ENCODE assay signal across 11 cellular contexts in the genomic region with DNA sequence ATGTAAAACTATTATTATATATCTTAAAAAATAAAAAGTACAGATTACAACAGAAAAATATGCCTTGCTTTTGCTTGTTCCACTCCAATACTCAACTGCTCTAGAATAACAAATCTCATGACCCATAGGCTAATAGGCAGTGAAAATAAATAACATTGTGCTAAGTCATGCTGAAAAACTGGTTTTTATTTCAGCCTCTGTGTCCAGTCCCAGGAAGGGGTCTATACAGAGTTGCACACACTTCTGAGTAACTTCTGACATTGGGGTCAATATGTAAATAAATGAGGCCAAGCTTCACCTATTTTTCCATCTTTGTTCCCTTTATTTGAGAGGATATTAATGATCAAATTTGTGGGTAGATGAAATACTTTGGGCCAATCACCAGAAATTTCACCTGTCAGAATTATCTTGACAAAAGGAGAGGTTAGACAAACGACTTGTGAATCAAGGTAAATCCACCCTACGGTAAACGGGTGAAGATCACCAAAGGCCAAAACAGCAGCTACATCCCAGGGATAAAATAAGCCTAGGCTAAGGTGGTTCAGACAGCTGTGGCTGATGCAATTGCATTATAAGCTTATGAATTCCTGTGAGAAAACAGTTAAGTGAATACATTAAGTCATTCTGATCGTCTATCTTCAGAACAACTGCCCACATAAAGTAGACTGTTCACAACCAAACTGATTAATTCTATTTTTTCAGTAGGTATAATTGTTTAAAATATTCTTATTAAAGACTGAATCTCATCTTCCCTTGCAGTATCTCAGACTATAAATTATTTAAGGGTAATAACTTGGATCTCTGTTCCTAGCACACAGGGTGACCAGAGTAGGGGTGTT.
DNase-seq lines count a peak whose midpoint lies in the region; ATAC-seq and TF ChIP-seq lines count a peak whose summit lies in the region.
"Had no signal": no experiment of that assay in that cellular context is flagged by ENCODE, and none has a peak within 500 bp of the region (broad histone marks: within the 10 kb centered on the region; RNA-seq: fewer than 3 reads in every experiment).

No MANE protein-coding gene starts in this region.

- TF ChIP-seq CTCF in fibroblast of lung (conservative IDR thresholded peaks at IDR 0.05 in 1 of 2, IDR thresholded peaks at IDR 0.05 in 1 of 2; ENCODE audit: low read depth in 1 of 2, low read length in 2 of 2) (no peak), sigmoid colon (IDR thresholded peaks at IDR 0.05) (no peak), endothelial cell (IDR thresholded peaks at IDR 0.05; ENCODE audit: unreplicated experiment) (no peak)

- peak; percentile 20 for DNase-seq in EL
- DNase-seq in SK-N-DZ (ENCODE audit: low spot score) = peak; percentile 17
- peak; percentile 45 to 66 for DNase-seq in fibroblast of lung (ENCODE audit: low read depth in 2 of 2)
- no peak for DNase-seq in sigmoid colon
- DNase-seq in KG1 (lab: John Stamatoyannopoulos, UW) = no peak
- DNase-seq in endothelial cell (ENCODE audit: low spot score) = no peak
- DNase-seq: CD4-positive, CD25-positive, alpha-beta regulatory T cell; NCI-H1105; NCI-H748 treated with DMSO at 0.1 percent for 48 hours had no signal

- no peak overlapping the region for H2AFZ ChIP-seq in fibroblast of lung (ENCODE audit: low read length)

- H3K9ac ChIP-seq in fibroblast of lung (ENCODE audit: insufficient read depth, low read length) = no peak overlapping the region

- H3K27me3 Mint-ChIP-seq in endothelial cell (ENCODE audit: unreplicated experiment) = peaks cover 9% of the 10 kb centered on the region
- H3K27me3 Mint-ChIP-seq: CD4-positive, CD25-positive, alpha-beta regulatory T cell had no signal

- H3K4me3 Mint-ChIP-seq in endothelial cell (ENCODE audit: unreplicated experiment) = no peak overlapping the region
- H3K4me3 Mint-ChIP-seq: CD4-positive, CD25-positive, alpha-beta regulatory T cell had no signal

- H3K4me1 ChIP-seq in fibroblast of lung (ENCODE audit: control insufficient read depth, extremely low read depth, insufficient read depth, low read length) = peaks cover 7% of the 10 kb centered on the region
- H3K4me1 ChIP-seq in sigmoid colon = peaks cover 0 to 76% (median 65%) of the 10 kb centered on the region in 4 donors

- H3K36me3 Mint-ChIP-seq in endothelial cell (ENCODE audit: low read depth, unreplicated experiment) = peaks cover 14% of the 10 kb centered on the region

- H3K9me3 ChIP-seq in fibroblast of lung (ENCODE audit: control insufficient read depth, insufficient read depth, low read depth, low read length) = no peaks in the 10 kb centered on the region
- no peaks in the 10 kb centered on the region for H3K9me3 ChIP-seq in sigmoid colon

- H3K4me2 ChIP-seq in fibroblast of lung (ENCODE audit: extremely low read depth, insufficient read depth, low read length) = peak overlapping the region; percentile 35

- H3K9me3 Mint-ChIP-seq in endothelial cell (ENCODE audit: unreplicated experiment) = no peaks in the 10 kb centered on the region

- peaks cover 5% of the 10 kb centered on the region for H3K79me2 ChIP-seq in fibroblast of lung (ENCODE audit: control insufficient read depth, insufficient read depth, low read length)

- ATAC-seq in HG02623 (IDR thresholded peaks at IDR 0.05; ENCODE audit: unreplicated experiment) (no peak), HG03565 (IDR thresholded peaks at IDR 0.05; ENCODE audit: unreplicated experiment) (no peak)

- intact Hi-C loops in sigmoid colon (cut with DNase I) = no loop called here

- no peak for TF ChIP-seq POLR2A in sigmoid colon (IDR thresholded peaks at IDR 0.05)

- no peak for TF ChIP-seq EP300 in sigmoid colon (IDR thresholded peaks at IDR 0.05)

- H3K27me3 ChIP-seq in fibroblast of lung (ENCODE audit: control insufficient read depth, insufficient read depth, low read length) (no peaks in the 10 kb centered on the region), sigmoid colon (no peaks in the 10 kb centered on the region)

- peaks cover 10% of the 10 kb centered on the region for H3K4me1 Mint-ChIP-seq in endothelial cell (ENCODE audit: unreplicated experiment)

- no peak overlapping the region for H3K4me3 ChIP-seq in fibroblast of lung (replicated peaks in 1 of 4; ENCODE audit: control extremely low read depth in 1 of 4, insufficient read depth in 1 of 4, low read depth in 3 of 4, low read length in 4 of 4)
- no peak overlapping the region for H3K4me3 ChIP-seq in sigmoid colon

- no peak overlapping the region for H3K27ac Mint-ChIP-seq in endothelial cell (ENCODE audit: unreplicated experiment)
- H3K27ac Mint-ChIP-seq: CD4-positive, CD25-positive, alpha-beta regulatory T cell had no signal

- no peaks in the 10 kb centered on the region for H3K36me3 ChIP-seq in fibroblast of lung (ENCODE audit: control insufficient read depth, insufficient read depth, low read length)
- H3K36me3 ChIP-seq in sigmoid colon = no peaks in the 10 kb centered on the region

- H3K27ac ChIP-seq in fibroblast of lung (ENCODE audit: insufficient read depth, low read length) (no peak overlapping the region), sigmoid colon (peak overlapping the region; percentile 28 to 76 (median 72))

- H4K20me1 ChIP-seq in fibroblast of lung (ENCODE audit: control insufficient read depth, extremely low read depth, insufficient read depth, low read length) = no peaks in the 10 kb centered on the region

- 83 to 90% methylated on average over 4 of the region's 4 CpGs for WGBS in sigmoid colon, 2 donors

Comparison
In these comparisons a context has a peak if more than half of its experiments do, and no peak if none do; other contexts are left out.
1. DNase-seq: peak in EL (single experiment), SK-N-DZ (single experiment) and fibroblast of lung (2 of 2); none in sigmoid colon (single experiment), KG1 (single experiment) and endothelial cell (single experiment).